In the genomic region with DNA sequence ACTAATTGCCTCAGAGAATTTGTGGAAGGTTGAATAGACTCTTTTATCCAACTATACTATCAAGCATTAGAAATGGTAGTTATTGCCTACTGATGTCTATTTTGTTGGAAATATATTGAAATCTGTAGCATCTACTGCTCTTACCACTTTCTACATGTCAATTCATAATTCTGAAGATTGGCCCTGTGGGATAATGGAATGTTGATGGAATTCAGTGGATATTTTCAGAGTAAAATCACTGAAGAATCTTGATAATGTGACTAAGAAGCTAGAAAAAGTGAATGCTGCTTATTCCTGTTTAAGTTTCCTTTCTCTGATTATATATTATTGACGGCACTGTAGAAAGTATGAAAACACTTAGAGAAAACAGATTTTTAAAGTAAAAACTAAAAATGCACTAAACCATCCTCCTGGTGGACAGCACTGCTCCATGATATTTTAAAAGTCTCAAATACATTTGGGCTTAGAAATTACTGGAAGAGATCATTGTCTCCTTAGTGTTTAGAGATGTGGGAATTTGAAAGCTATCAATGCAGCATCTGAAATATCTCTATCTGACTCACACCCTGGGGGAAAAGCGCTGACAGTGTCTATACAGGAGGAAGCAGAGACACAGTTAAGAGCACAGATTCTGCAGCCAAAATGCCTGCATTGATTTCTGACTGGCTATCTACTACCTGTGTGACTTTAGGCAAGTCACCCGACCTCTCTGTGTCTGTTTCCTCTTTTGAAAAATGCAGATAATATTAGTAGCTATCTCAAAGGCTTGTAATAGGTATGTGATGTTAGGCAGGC, we compare ENCODE assay signal across 1 cellular context.
TF ChIP-seq lines count a peak whose summit lies in the region.

No MANE protein-coding gene starts in this region.

TF ChIP-seq in neural cell, 6 proteins besides CTCF, POLR2A, EP300 and RAD21:
- no peak for TF ChIP-seq TAF1 (IDR thresholded peaks at IDR 0.05; ENCODE audit: low read depth)
- TF ChIP-seq, protein P1, sequence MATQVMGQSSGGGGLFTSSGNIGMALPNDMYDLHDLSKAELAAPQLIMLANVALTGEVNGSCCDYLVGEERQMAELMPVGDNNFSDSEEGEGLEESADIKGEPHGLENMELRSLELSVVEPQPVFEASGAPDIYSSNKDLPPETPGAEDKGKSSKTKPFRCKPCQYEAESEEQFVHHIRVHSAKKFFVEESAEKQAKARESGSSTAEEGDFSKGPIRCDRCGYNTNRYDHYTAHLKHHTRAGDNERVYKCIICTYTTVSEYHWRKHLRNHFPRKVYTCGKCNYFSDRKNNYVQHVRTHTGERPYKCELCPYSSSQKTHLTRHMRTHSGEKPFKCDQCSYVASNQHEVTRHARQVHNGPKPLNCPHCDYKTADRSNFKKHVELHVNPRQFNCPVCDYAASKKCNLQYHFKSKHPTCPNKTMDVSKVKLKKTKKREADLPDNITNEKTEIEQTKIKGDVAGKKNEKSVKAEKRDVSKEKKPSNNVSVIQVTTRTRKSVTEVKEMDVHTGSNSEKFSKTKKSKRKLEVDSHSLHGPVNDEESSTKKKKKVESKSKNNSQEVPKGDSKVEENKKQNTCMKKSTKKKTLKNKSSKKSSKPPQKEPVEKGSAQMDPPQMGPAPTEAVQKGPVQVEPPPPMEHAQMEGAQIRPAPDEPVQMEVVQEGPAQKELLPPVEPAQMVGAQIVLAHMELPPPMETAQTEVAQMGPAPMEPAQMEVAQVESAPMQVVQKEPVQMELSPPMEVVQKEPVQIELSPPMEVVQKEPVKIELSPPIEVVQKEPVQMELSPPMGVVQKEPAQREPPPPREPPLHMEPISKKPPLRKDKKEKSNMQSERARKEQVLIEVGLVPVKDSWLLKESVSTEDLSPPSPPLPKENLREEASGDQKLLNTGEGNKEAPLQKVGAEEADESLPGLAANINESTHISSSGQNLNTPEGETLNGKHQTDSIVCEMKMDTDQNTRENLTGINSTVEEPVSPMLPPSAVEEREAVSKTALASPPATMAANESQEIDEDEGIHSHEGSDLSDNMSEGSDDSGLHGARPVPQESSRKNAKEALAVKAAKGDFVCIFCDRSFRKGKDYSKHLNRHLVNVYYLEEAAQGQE (IDR thresholded peaks at IDR 0.05; ENCODE audit: borderline replicate concordance) = peak; percentile 76
